In genomic region chr12:124543052-124543590, GRCh38 we compare ENCODE assay signal across 2 cellular contexts.
TF ChIP-seq lines count a peak whose summit lies in the region.

No MANE protein-coding gene starts in this region.

TF ChIP-seq in HCT116, 20 proteins besides CTCF, POLR2A, EP300 and RAD21:
- TF ChIP-seq ZBTB33 (IDR thresholded peaks at IDR 0.05; ENCODE audit: extremely low read depth, insufficient replicate concordance, low read length): no peak
- TF ChIP-seq JUND (IDR thresholded peaks at IDR 0.05): no peak
- TF ChIP-seq CBX3 (IDR thresholded peaks at IDR 0.05; ENCODE audit: low read depth): no peak
- TF ChIP-seq, protein P1, sequence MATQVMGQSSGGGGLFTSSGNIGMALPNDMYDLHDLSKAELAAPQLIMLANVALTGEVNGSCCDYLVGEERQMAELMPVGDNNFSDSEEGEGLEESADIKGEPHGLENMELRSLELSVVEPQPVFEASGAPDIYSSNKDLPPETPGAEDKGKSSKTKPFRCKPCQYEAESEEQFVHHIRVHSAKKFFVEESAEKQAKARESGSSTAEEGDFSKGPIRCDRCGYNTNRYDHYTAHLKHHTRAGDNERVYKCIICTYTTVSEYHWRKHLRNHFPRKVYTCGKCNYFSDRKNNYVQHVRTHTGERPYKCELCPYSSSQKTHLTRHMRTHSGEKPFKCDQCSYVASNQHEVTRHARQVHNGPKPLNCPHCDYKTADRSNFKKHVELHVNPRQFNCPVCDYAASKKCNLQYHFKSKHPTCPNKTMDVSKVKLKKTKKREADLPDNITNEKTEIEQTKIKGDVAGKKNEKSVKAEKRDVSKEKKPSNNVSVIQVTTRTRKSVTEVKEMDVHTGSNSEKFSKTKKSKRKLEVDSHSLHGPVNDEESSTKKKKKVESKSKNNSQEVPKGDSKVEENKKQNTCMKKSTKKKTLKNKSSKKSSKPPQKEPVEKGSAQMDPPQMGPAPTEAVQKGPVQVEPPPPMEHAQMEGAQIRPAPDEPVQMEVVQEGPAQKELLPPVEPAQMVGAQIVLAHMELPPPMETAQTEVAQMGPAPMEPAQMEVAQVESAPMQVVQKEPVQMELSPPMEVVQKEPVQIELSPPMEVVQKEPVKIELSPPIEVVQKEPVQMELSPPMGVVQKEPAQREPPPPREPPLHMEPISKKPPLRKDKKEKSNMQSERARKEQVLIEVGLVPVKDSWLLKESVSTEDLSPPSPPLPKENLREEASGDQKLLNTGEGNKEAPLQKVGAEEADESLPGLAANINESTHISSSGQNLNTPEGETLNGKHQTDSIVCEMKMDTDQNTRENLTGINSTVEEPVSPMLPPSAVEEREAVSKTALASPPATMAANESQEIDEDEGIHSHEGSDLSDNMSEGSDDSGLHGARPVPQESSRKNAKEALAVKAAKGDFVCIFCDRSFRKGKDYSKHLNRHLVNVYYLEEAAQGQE (IDR thresholded peaks at IDR 0.05; ENCODE audit: low read depth): no peak
- no peak for TF ChIP-seq ZNF274 (IDR thresholded peaks at IDR 0.05; ENCODE audit: low read depth, low read length)
- TF ChIP-seq EGR1 (IDR thresholded peaks at IDR 0.05; ENCODE audit: low read depth): no peak
- TF ChIP-seq SP1 (IDR thresholded peaks at IDR 0.05; ENCODE audit: low read depth): no peak
- no peak for TF ChIP-seq FOSL1 (IDR thresholded peaks at IDR 0.05; ENCODE audit: low read depth)
- no peak for TF ChIP-seq EZH2phosphoT487 (IDR thresholded peaks at IDR 0.05; ENCODE audit: borderline replicate concordance)
- no peak for TF ChIP-seq SIN3A (IDR thresholded peaks at IDR 0.05; ENCODE audit: low read depth)
- TF ChIP-seq ZFX (IDR thresholded peaks at IDR 0.05): no peak
- TF ChIP-seq POLR2AphosphoS5 (IDR thresholded peaks at IDR 0.05; ENCODE audit: low read depth, low read length): no peak
- no peak for TF ChIP-seq SRF (IDR thresholded peaks at IDR 0.05; ENCODE audit: low read depth)
- no peak for TF ChIP-seq ATF3 (IDR thresholded peaks at IDR 0.05)
- TF ChIP-seq CEBPB (IDR thresholded peaks at IDR 0.05; ENCODE audit: low read depth): no peak

TF ChIP-seq in HepG2, 621 proteins besides CTCF, POLR2A, EP300 and RAD21:
- TF ChIP-seq SIN3B (IDR thresholded peaks at IDR 0.05; ENCODE audit: low read length) (no peak), ZNF234 (CRISPR knock-in tag; conservative IDR thresholded peaks at IDR 0.05) (no peak), RFX1 (IDR thresholded peaks at IDR 0.05) (peak; percentile 24; the same call in 1 of the 2 replicates), ZNF136 (CRISPR knock-in tag; IDR thresholded peaks at IDR 0.05; ENCODE audit: low read depth) (no peak), ZNF556 (CRISPR knock-in tag; IDR thresholded peaks at IDR 0.05; ENCODE audit: borderline replicate concordance) (no peak)
- TF ChIP-seq, protein P2, sequence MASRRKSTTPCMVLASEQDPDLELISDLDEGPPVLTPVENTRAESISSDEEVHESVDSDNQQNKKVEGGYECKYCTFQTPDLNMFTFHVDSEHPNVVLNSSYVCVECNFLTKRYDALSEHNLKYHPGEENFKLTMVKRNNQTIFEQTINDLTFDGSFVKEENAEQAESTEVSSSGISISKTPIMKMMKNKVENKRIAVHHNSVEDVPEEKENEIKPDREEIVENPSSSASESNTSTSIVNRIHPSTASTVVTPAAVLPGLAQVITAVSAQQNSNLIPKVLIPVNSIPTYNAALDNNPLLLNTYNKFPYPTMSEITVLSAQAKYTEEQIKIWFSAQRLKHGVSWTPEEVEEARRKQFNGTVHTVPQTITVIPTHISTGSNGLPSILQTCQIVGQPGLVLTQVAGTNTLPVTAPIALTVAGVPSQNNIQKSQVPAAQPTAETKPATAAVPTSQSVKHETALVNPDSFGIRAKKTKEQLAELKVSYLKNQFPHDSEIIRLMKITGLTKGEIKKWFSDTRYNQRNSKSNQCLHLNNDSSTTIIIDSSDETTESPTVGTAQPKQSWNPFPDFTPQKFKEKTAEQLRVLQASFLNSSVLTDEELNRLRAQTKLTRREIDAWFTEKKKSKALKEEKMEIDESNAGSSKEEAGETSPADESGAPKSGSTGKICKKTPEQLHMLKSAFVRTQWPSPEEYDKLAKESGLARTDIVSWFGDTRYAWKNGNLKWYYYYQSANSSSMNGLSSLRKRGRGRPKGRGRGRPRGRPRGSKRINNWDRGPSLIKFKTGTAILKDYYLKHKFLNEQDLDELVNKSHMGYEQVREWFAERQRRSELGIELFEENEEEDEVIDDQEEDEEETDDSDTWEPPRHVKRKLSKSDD (CRISPR knock-in tag; IDR thresholded peaks at IDR 0.05; ENCODE audit: low read depth): no peak
- TF ChIP-seq, protein P3, sequence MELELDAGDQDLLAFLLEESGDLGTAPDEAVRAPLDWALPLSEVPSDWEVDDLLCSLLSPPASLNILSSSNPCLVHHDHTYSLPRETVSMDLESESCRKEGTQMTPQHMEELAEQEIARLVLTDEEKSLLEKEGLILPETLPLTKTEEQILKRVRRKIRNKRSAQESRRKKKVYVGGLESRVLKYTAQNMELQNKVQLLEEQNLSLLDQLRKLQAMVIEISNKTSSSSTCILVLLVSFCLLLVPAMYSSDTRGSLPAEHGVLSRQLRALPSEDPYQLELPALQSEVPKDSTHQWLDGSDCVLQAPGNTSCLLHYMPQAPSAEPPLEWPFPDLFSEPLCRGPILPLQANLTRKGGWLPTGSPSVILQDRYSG (CRISPR knock-in tag; IDR thresholded peaks at IDR 0.05): no peak
- TF ChIP-seq, protein P4, sequence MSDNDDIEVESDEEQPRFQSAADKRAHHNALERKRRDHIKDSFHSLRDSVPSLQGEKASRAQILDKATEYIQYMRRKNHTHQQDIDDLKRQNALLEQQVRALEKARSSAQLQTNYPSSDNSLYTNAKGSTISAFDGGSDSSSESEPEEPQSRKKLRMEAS (IDR thresholded peaks at IDR 0.05): no peak
